In the genomic region with DNA sequence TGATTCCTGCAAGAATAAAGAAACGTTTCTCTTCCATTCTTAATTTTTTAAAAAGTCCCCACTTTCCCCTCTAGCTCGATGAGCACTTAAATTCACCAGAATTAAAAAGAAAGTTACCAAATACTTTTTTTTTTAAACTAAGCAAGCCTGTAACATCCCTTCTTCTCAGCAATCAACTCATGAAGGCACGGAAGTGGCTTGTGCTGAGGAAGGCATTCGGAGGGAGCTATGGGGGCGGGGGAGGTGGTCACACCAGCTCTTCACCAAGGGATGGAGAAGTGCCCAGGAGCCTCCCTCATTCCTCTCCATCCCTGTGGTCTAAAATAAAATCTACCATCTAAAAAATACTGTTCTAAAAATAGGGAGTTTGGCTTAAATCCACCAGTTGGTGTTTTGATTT, we compare ENCODE assay signal across 17 cellular contexts.
DNase-seq lines count a peak whose midpoint lies in the region; ATAC-seq and TF ChIP-seq lines count a peak whose summit lies in the region.
"Had no signal": no experiment of that assay in that cellular context is flagged by ENCODE, and none has a peak within 500 bp of the region (broad histone marks: within the 10 kb centered on the region; RNA-seq: fewer than 3 reads in every experiment).

No MANE protein-coding gene starts in this region.

- H3K9me3 ChIP-seq in H9 (ENCODE audit: control insufficient read depth, low read depth, low read length): no peaks in the 10 kb centered on the region
- no peaks in the 10 kb centered on the region for H3K9me3 ChIP-seq in breast epithelium
- no peaks in the 10 kb centered on the region for H3K9me3 ChIP-seq in mesenchymal stem cell (ENCODE audit: control insufficient read depth, low read length)
- no peaks in the 10 kb centered on the region for H3K9me3 ChIP-seq in tibial artery
- no peaks in the 10 kb centered on the region for H3K9me3 ChIP-seq in effector memory CD4-positive, alpha-beta T cell (ENCODE audit: control insufficient read depth, low read length)
- H3K9me3 ChIP-seq in testis: no peaks in the 10 kb centered on the region

- H3K14ac ChIP-seq in H9 (ENCODE audit: insufficient read depth, low read length) (no peak overlapping the region), mesenchymal stem cell (ENCODE audit: low read length in 2 of 2) (no peak overlapping the region)

- H3K23ac ChIP-seq in H9 (ENCODE audit: insufficient read length, low read depth, low read length) (no peak overlapping the region), mesenchymal stem cell (ENCODE audit: low read length in 2 of 2) (no peak overlapping the region)

- H2BK5ac ChIP-seq in H9 (ENCODE audit: insufficient read length, low read length) (no peak overlapping the region), mesenchymal stem cell (ENCODE audit: low read depth, low read length, poor library complexity, severe bottlenecking) (no peak overlapping the region)

- H3K4ac ChIP-seq in H9 (ENCODE audit: low read depth, low read length) (no peak overlapping the region), mesenchymal stem cell (ENCODE audit: low read depth in 1 of 2, low read length in 2 of 2) (no peak overlapping the region)

- H2AK5ac ChIP-seq in H9 (ENCODE audit: insufficient read length, low read length): no peak overlapping the region
- peak overlapping the region; percentile 58 for H2AK5ac ChIP-seq in mesenchymal stem cell (ENCODE audit: low read length, severe bottlenecking)

- no peak overlapping the region for H3K4me2 ChIP-seq in H9 (ENCODE audit: insufficient read depth, insufficient read length, low read length)
- no peak overlapping the region for H3K4me2 ChIP-seq in mesenchymal stem cell (ENCODE audit: low read length, poor library complexity, severe bottlenecking)

- H3K18ac ChIP-seq in H9 (ENCODE audit: insufficient read length, low read depth, low read length): no peak overlapping the region
- no peak overlapping the region for H3K18ac ChIP-seq in mesenchymal stem cell (ENCODE audit: low read depth in 1 of 2, low read length in 2 of 2)

- H4K8ac ChIP-seq in H9 (replicated peaks; ENCODE audit: insufficient read length, low read depth, low read length) (no peak overlapping the region), mesenchymal stem cell (ENCODE audit: low read length) (no peak overlapping the region)

- no peak overlapping the region for H3K56ac ChIP-seq in H9 (ENCODE audit: insufficient read length, low read depth, low read length)

- H3K27me3 Mint-ChIP-seq in H9 (ENCODE audit: low read depth): no peaks in the 10 kb centered on the region

- intact Hi-C loops in breast epithelium (cut with DNase I; ENCODE audit: low total_unique reads) (no loop called here), tibial artery (cut with DNase I; ENCODE audit: low total_unique reads) (loop anchor here (5.0 kb wide), 2 partner anchors 39 to 59 kb away; partner anchors contain the start of gene GADD45A), testis (cut with DNase I; ENCODE audit: low total_unique reads) (no loop called here)

- H2AFZ ChIP-seq in H9 (ENCODE audit: low read length): no peak overlapping the region
- H2AFZ ChIP-seq in mesenchymal stem cell (ENCODE audit: low read depth, low read length): no peak overlapping the region

- peak overlapping the region in 2 of 3 experiments; percentile 71 to 81; a peak in 3 of 7 replicates for H3K27ac Mint-ChIP-seq in H9
- H3K27ac Mint-ChIP-seq: T-helper 1 cell treated with Interleukin-12 subunit alpha and Interleukin-12 subunit beta and Interleukin-4 antibody, amounts not matched to agents 30 μg/mL and 1 μg/mL, for 36 hours had no signal

- no peaks in the 10 kb centered on the region for H3K27me3 ChIP-seq in H9 (ENCODE audit: insufficient read depth, low read length)
- no peaks in the 10 kb centered on the region for H3K27me3 ChIP-seq in breast epithelium
- H3K27me3 ChIP-seq in mesenchymal stem cell (ENCODE audit: control insufficient read depth in 1 of 2, insufficient read depth in 1 of 2, low read length in 2 of 2): no peaks in the 10 kb centered on the region
- H3K27me3 ChIP-seq in tibial artery: no peaks in the 10 kb centered on the region
- no peaks in the 10 kb centered on the region for H3K27me3 ChIP-seq in effector memory CD4-positive, alpha-beta T cell (replicated peaks; ENCODE audit: control insufficient read depth, insufficient read depth, low read length, poor library complexity, severe bottlenecking)
- H3K27me3 ChIP-seq in testis: no peaks in the 10 kb centered on the region

- H3K4me3 ChIP-seq in breast epithelium (no peak overlapping the region), mesenchymal stem cell (ENCODE audit: insufficient read depth in 1 of 2, low read depth in 1 of 2, low read length in 2 of 2) (no peak overlapping the region), tibial artery (peak overlapping the region in 1 of 2 donors; percentile 6), testis (no peak overlapping the region)
- H3K4me3 ChIP-seq in effector memory CD4-positive, alpha-beta T cell (ENCODE audit: insufficient read depth, low read depth, low read length, poor library complexity, severe bottlenecking): no peak overlapping the region
- H3K4me3 ChIP-seq: lung had no signal

- H4K20me1 ChIP-seq in H9 (ENCODE audit: control insufficient read depth, insufficient read depth, insufficient read length): no peaks in the 10 kb centered on the region

- no peak overlapping the region for H3K27ac ChIP-seq in H9 (ENCODE audit: insufficient read length, low read depth, low read length)
- H3K27ac ChIP-seq in breast epithelium: peak overlapping the region; percentile 10 to 36
- H3K27ac ChIP-seq in mesenchymal stem cell (ENCODE audit: low read length, poor library complexity, severe bottlenecking): no peak overlapping the region
- peak overlapping the region; percentile 86 to 90 for H3K27ac ChIP-seq in tibial artery
- no peak overlapping the region for H3K27ac ChIP-seq in effector memory CD4-positive, alpha-beta T cell (ENCODE audit: insufficient read depth, low read length, poor library complexity, severe bottlenecking)
- H3K27ac ChIP-seq in testis: peak overlapping the region in 1 of 2 donors; percentile 38
- H3K27ac ChIP-seq: C4-2B had no signal

- H2BK12ac ChIP-seq in H9 (ENCODE audit: insufficient read length, low read depth, low read length): no peak overlapping the region
- no peak overlapping the region for H2BK12ac ChIP-seq in mesenchymal stem cell (ENCODE audit: low read length in 2 of 2)

- no peak overlapping the region for H3T11ph ChIP-seq in H9 (ENCODE audit: low read length)

- H3K4me3 Mint-ChIP-seq in H9: peak overlapping the region in 1 of 2 experiments; percentile 65; a peak in 3 of 5 replicates
- H3K4me3 Mint-ChIP-seq: T-helper 1 cell treated with Interleukin-12 subunit alpha and Interleukin-12 subunit beta and Interleukin-4 antibody, amounts not matched to agents 30 μg/mL and 1 μg/mL, for 36 hours had no signal

- H2BK20ac ChIP-seq in H9 (ENCODE audit: low read depth, low read length, poor library complexity, severe bottlenecking): no peak overlapping the region

- no peaks in the 10 kb centered on the region for H3K23me2 ChIP-seq in H9 (ENCODE audit: insufficient read length, low read depth, low read length, poor library complexity, severe bottlenecking)

- DNase-seq in H9 (no peak), breast epithelium (ENCODE audit: low spot score in 2 of 2) (no peak), mesenchymal stem cell (no peak), tibial artery (peak in 1 of 2 donors; percentile 82), retina (no peak), testis (no peak)
- no peak for DNase-seq in effector memory CD4-positive, alpha-beta T cell
- DNase-seq: activated CD4-positive, alpha-beta T cell treated with anti-CD3 and anti-CD28 coated beads for 1 hour; dermis blood vessel endothelial cell; NCI-H2029; NCI-H526 treated with DMSO at 0.1 percent for 48 hours; nucleus accumbens; stimulated activated naive CD8-positive, alpha-beta T cell treated with anti-CD3 and anti-CD28 coated beads, Interleukin-15, Interleukin-2, amounts not matched to agents 100 U/mL and 50 U/mL, for 24 hours had no signal

- H2BK120ac ChIP-seq in H9 (ENCODE audit: low read depth, low read length, poor library complexity, severe bottlenecking) (no peak overlapping the region), mesenchymal stem cell (ENCODE audit: low read depth, low read length) (no peak overlapping the region)

- no peaks in the 10 kb centered on the region for H3K36me3 ChIP-seq in breast epithelium
- H3K36me3 ChIP-seq in mesenchymal stem cell (ENCODE audit: control insufficient read depth in 1 of 2, insufficient read depth in 2 of 2, low read depth in 1 of 2, low read length in 2 of 2): peaks cover 3 to 13% of the 10 kb centered on the region in 2 experiments
- H3K36me3 ChIP-seq in tibial artery: no peaks in the 10 kb centered on the region
- H3K36me3 ChIP-seq in effector memory CD4-positive, alpha-beta T cell (ENCODE audit: control insufficient read depth, insufficient read depth, low read length): no peaks in the 10 kb centered on the region
- H3K36me3 ChIP-seq in testis (ENCODE audit: low read depth, missing control alignments): no peaks in the 10 kb centered on the region

- no peaks in the 10 kb centered on the region; a peak in 1 of 5 replicates for H3K9me3 Mint-ChIP-seq in H9
- H3K9me3 Mint-ChIP-seq: T-helper 1 cell treated with Interleukin-12 subunit alpha and Interleukin-12 subunit beta and Interleukin-4 antibody, amounts not matched to agents 30 μg/mL and 1 μg/mL, for 36 hours had no signal

- H2BK15ac ChIP-seq in H9 (ENCODE audit: low read depth, low read length) (no peak overlapping the region), mesenchymal stem cell (ENCODE audit: low read depth, poor library complexity, severe bottlenecking) (no peak overlapping the region)

- H3K4me1 Mint-ChIP-seq in H9: peaks cover 64 to 84% of the 10 kb centered on the region in 2 experiments

- H4K91ac ChIP-seq in H9 (ENCODE audit: insufficient read length, low read depth, low read length) (no peak overlapping the region), mesenchymal stem cell (ENCODE audit: low read length) (no peak overlapping the region)

- TF ChIP-seq POLR2A in breast epithelium (IDR thresholded peaks at IDR 0.05) (no peak), testis (IDR thresholded peaks at IDR 0.05) (no peak)

- H3K9ac ChIP-seq in H9 (ENCODE audit: extremely low read depth, insufficient read length, low read length) (no peak overlapping the region), mesenchymal stem cell (ENCODE audit: low read length) (no peak overlapping the region)

- H3K79me1 ChIP-seq in H9 (ENCODE audit: insufficient read depth, low read depth, low read length, poor library complexity, severe bottlenecking): no peaks in the 10 kb centered on the region
- peaks cover 21% of the 10 kb centered on the region for H3K79me1 ChIP-seq in mesenchymal stem cell (replicated peaks; ENCODE audit: low read length, poor library complexity, severe bottlenecking)

- no peaks in the 10 kb centered on the region for H3K36me3 Mint-ChIP-seq in H9 (ENCODE audit: insufficient read depth in 1 of 3, low read depth in 3 of 3)

- no peak for TF ChIP-seq CTCF in H9 (conservative IDR thresholded peaks at IDR 0.05)
- no peak for TF ChIP-seq CTCF in breast epithelium (IDR thresholded peaks at IDR 0.05)
- TF ChIP-seq CTCF in tibial artery (IDR thresholded peaks at IDR 0.05): no peak
- TF ChIP-seq CTCF in testis (IDR thresholded peaks at IDR 0.05): no peak

- ATAC-seq in GM18861 (IDR thresholded peaks at IDR 0.05; ENCODE audit: unreplicated experiment): no peak
- ATAC-seq: stimulated activated naive CD8-positive, alpha-beta T cell treated with anti-CD3 and anti-CD28 coated beads, Interleukin-15, Interleukin-2, amounts not matched to agents 100 U/mL and 50 U/mL, for 24 hours had no signal

- no peaks in the 10 kb centered on the region for H3K79me2 ChIP-seq in H9 (ENCODE audit: insufficient read depth, low read length)

- no peak overlapping the region for H4K5ac ChIP-seq in H9 (ENCODE audit: insufficient read length, low read depth, low read length)

- H3K4me1 ChIP-seq in H9 (ENCODE audit: insufficient read depth, low read length): peaks cover 19% of the 10 kb centered on the region
- H3K4me1 ChIP-seq in breast epithelium: peaks cover 15 to 30% of the 10 kb centered on the region in 2 donors
- H3K4me1 ChIP-seq in mesenchymal stem cell (ENCODE audit: control insufficient read depth, insufficient read depth, low read depth, low read length): peaks cover 10% of the 10 kb centered on the region
- H3K4me1 ChIP-seq in tibial artery: peaks cover 0 to 98% (median 76%) of the 10 kb centered on the region in 4 donors
- no peaks in the 10 kb centered on the region for H3K4me1 ChIP-seq in effector memory CD4-positive, alpha-beta T cell (ENCODE audit: control insufficient read depth, insufficient read depth, low read length, poor library complexity, severe bottlenecking)
- H3K4me1 ChIP-seq in testis: peaks cover 41% of the 10 kb centered on the region

- no CpG with 5 or more reads among the region's 5 CpGs for WGBS in H9 (ENCODE audit: extremely low coverage, insufficient read length, low lambda C conversion rate)
- WGBS in mesenchymal stem cell: 13% methylated on average over 2 of the region's 5 CpGs
- 50 to 56% methylated on average over 5 of the region's 5 CpGs for WGBS in testis, 2 donors

Comparison
In these comparisons a context has a peak if more than half of its experiments do, and no peak if none do; other contexts are left out.
1. H3K27ac ChIP-seq: peak in breast epithelium (2 of 2) and tibial artery (2 of 2); none in H9 (single experiment), mesenchymal stem cell (single experiment) and effector memory CD4-positive, alpha-beta T cell (single experiment).